8 cellular contexts compared by ENCODE assay signal in genomic region chr1:26889580-26890466, GRCh38. TPM values are rescaled to one million over a fixed set of nuclear protein-coding genes. Genes with fewer than 3 reads are reported as not detected.
DNase-seq lines count a peak whose midpoint lies in the region; ATAC-seq and TF ChIP-seq lines count a peak whose summit lies in the region.

Gene GPN2, minus strand, starts transcription at chr1:26890283. Its CDS starts 187 bp downstream, at chr1:26890096.

- no peaks in the 10 kb centered on the region for H3K27me3 Mint-ChIP-seq in CD4-positive, CD25-positive, alpha-beta regulatory T cell
- H3K27me3 Mint-ChIP-seq in endodermal cell (ENCODE audit: insufficient read depth), result no peaks in the 10 kb centered on the region

- no peaks in the 10 kb centered on the region for H3K9me3 Mint-ChIP-seq in CD4-positive, CD25-positive, alpha-beta regulatory T cell
- no peaks in the 10 kb centered on the region for H3K9me3 Mint-ChIP-seq in endodermal cell

- H3K4me1 ChIP-seq in CD4-positive, CD25-positive, alpha-beta regulatory T cell (ENCODE audit: control insufficient read depth, insufficient read depth, low read length, poor library complexity, severe bottlenecking), result peaks cover 20% of the 10 kb centered on the region
- H3K4me1 ChIP-seq in NT2/D1 (ENCODE audit: insufficient read depth, insufficient read length) (peaks cover 11% of the 10 kb centered on the region), endodermal cell (ENCODE audit: control insufficient read depth, insufficient read depth, low read length) (no peaks in the 10 kb centered on the region), mesodermal cell (ENCODE audit: control insufficient read depth, insufficient read depth, low read length, poor library complexity, severe bottlenecking) (peaks cover 4% of the 10 kb centered on the region)

- H3K27ac Mint-ChIP-seq in CD4-positive, CD25-positive, alpha-beta regulatory T cell, result peak within 1 kb of the TSS; percentile 90 to 97 (median 95)
- peak within 1 kb of the TSS; percentile 94 for H3K27ac Mint-ChIP-seq in endodermal cell

- peak; percentile 75 to 90 (median 78) for DNase-seq in CD4-positive, CD25-positive, alpha-beta regulatory T cell
- DNase-seq in NT2/D1 (ENCODE audit: low read depth, low spot score), result peak; percentile 77
- peak; percentile 47 for DNase-seq in activated CD8-positive, alpha-beta memory T cell treated with anti-CD3 and anti-CD28 coated beads, Interleukin-2, amount 50 U/mL, for 24 hours (ENCODE audit: extremely low read depth)
- DNase-seq in endodermal cell, result peak; percentile 90
- DNase-seq in stimulated activated CD8-positive, alpha-beta memory T cell treated with anti-CD3 and anti-CD28 coated beads, Interleukin-15, amount 100 ng/mL, for 24 hours (ENCODE audit: low read depth), result peak; percentile 54

- H3K4me3 ChIP-seq in CD4-positive, CD25-positive, alpha-beta regulatory T cell (ENCODE audit: low read depth, low read length), result peak within 1 kb of the TSS; percentile 90
- peak within 1 kb of the TSS; percentile 100 for H3K4me3 ChIP-seq in NT2/D1 (ENCODE audit: insufficient read length, low read depth)
- H3K4me3 ChIP-seq in endodermal cell (ENCODE audit: low read length), result peak within 1 kb of the TSS; percentile 91
- peak within 1 kb of the TSS; percentile 76 for H3K4me3 ChIP-seq in mesodermal cell (ENCODE audit: extremely low read depth, insufficient read depth, low read length, poor library complexity, severe bottlenecking)

- H3K9ac ChIP-seq in NT2/D1 (ENCODE audit: insufficient read length, low read depth) (peak within 1 kb of the TSS; percentile 99), endodermal cell (ENCODE audit: extremely low read depth, low read length, poor library complexity, severe bottlenecking) (peak within 1 kb of the TSS; percentile 84)

- peaks cover 31% of the 10 kb centered on the region for H3K36me3 Mint-ChIP-seq in CD4-positive, CD25-positive, alpha-beta regulatory T cell
- H3K36me3 Mint-ChIP-seq in endodermal cell (ENCODE audit: low read depth), result peaks cover 60% of the 10 kb centered on the region

- no peaks in the 10 kb centered on the region for H3K9me3 ChIP-seq in CD4-positive, CD25-positive, alpha-beta regulatory T cell (ENCODE audit: control insufficient read depth in 2 of 2, low read length in 2 of 2)
- H3K9me3 ChIP-seq in NT2/D1 (ENCODE audit: insufficient read depth, low read length) (no peaks in the 10 kb centered on the region), endodermal cell (ENCODE audit: control insufficient read depth, low read length) (no peaks in the 10 kb centered on the region), mesodermal cell (ENCODE audit: control insufficient read depth, low read length) (no peaks in the 10 kb centered on the region)

- peak within 1 kb of the TSS; percentile 86 for H3K27ac ChIP-seq in CD4-positive, CD25-positive, alpha-beta regulatory T cell (ENCODE audit: insufficient read depth, low read length, poor library complexity, severe bottlenecking)
- peak within 1 kb of the TSS; percentile 66 for H3K27ac ChIP-seq in endodermal cell (ENCODE audit: low read depth, low read length)
- H3K27ac ChIP-seq in mesodermal cell (ENCODE audit: low read depth, low read length, severe bottlenecking), result peak within 1 kb of the TSS; percentile 80

- peaks cover 9 to 41% (median 16%) of the 10 kb centered on the region in 4 donors for H3K4me1 Mint-ChIP-seq in CD4-positive, CD25-positive, alpha-beta regulatory T cell
- peaks cover 11% of the 10 kb centered on the region for H3K4me1 Mint-ChIP-seq in endodermal cell

- no peaks in the 10 kb centered on the region for H3K27me3 ChIP-seq in CD4-positive, CD25-positive, alpha-beta regulatory T cell (ENCODE audit: control insufficient read depth, insufficient read depth, low read length)
- H3K27me3 ChIP-seq in NT2/D1 (ENCODE audit: insufficient read depth, insufficient read length) (no peaks in the 10 kb centered on the region), endodermal cell (ENCODE audit: control insufficient read depth, insufficient read depth, low read length, poor library complexity, severe bottlenecking) (no peaks in the 10 kb centered on the region)

- peak; percentile 92 to 94 for ATAC-seq in CD4-positive, CD25-positive, alpha-beta regulatory T cell (ENCODE audit: low read depth in 2 of 2)
- ATAC-seq in GM19372 (IDR thresholded peaks at IDR 0.05; ENCODE audit: low read depth, unreplicated experiment), result peak; percentile 88
- ATAC-seq in HG03558 (IDR thresholded peaks at IDR 0.05; ENCODE audit: extremely low read depth, unreplicated experiment), result peak; percentile 54

- TF ChIP-seq CTCF in endodermal cell (conservative IDR thresholded peaks at IDR 0.05), result no peak

- peak within 1 kb of the TSS; percentile 94 to 99 (median 97) for H3K4me3 Mint-ChIP-seq in CD4-positive, CD25-positive, alpha-beta regulatory T cell
- peak within 1 kb of the TSS; percentile 85 for H3K4me3 Mint-ChIP-seq in endodermal cell

- 2 to 4% methylated on average over 48 to 89 of the region's 89 CpGs for WGBS in endodermal cell (ENCODE audit: insufficient coverage in 1 of 2, insufficient read length in 1 of 2), 2 experiments
- WGBS in mesodermal cell (ENCODE audit: insufficient coverage in 2 of 2), 2 experiments, result 5 to 6% methylated on average over 63 to 72 of the region's 89 CpGs

- peaks cover 53% of the 10 kb centered on the region for H3K36me3 ChIP-seq in CD4-positive, CD25-positive, alpha-beta regulatory T cell (ENCODE audit: control insufficient read depth, insufficient read depth, low read length)
- H3K36me3 ChIP-seq in NT2/D1 (ENCODE audit: insufficient read depth, insufficient read length, low read length), result peaks cover 78% of the 10 kb centered on the region
- peaks cover 71% of the 10 kb centered on the region for H3K36me3 ChIP-seq in endodermal cell (ENCODE audit: control insufficient read depth, insufficient read depth, low read length)
- H3K36me3 ChIP-seq in mesodermal cell (ENCODE audit: control insufficient read depth, insufficient read depth, low read length), result peaks cover 65% of the 10 kb centered on the region

RNA-seq across cellular contexts. Expression of gene GPN2, which starts in this region (rescaled TPM):
- total RNA-seq in CD4-positive, CD25-positive, alpha-beta regulatory T cell, result 45.5 TPM
- polyA plus RNA-seq in CD4-positive, CD25-positive, alpha-beta regulatory T cell, result 10 to 100 TPM; 12.1 to 32.1 (median 20.5) TPM
- 10 to 100 TPM; 32.6 to 38.5 TPM for total RNA-seq in endodermal cell
- polyA plus RNA-seq in endodermal cell (2013, experiment 1 of 2), result 24.5 TPM
- polyA plus RNA-seq in endodermal cell (2013, experiment 2 of 2), result 21.1 TPM
- polyA plus RNA-seq in mesodermal cell (2013, experiment 1 of 2), result 22.6 TPM
- 23.9 TPM for polyA plus RNA-seq in mesodermal cell (2013, experiment 2 of 2)

Comparison
In these comparisons a context has a peak if more than half of its experiments do, and no peak if none do; other contexts are left out.
1. Peak in every context shown above with its lines: DNase-seq, ATAC-seq, H3K4me3 ChIP-seq and H3K27ac ChIP-seq.